9 cellular contexts compared by ENCODE assay signal in the genomic region with DNA sequence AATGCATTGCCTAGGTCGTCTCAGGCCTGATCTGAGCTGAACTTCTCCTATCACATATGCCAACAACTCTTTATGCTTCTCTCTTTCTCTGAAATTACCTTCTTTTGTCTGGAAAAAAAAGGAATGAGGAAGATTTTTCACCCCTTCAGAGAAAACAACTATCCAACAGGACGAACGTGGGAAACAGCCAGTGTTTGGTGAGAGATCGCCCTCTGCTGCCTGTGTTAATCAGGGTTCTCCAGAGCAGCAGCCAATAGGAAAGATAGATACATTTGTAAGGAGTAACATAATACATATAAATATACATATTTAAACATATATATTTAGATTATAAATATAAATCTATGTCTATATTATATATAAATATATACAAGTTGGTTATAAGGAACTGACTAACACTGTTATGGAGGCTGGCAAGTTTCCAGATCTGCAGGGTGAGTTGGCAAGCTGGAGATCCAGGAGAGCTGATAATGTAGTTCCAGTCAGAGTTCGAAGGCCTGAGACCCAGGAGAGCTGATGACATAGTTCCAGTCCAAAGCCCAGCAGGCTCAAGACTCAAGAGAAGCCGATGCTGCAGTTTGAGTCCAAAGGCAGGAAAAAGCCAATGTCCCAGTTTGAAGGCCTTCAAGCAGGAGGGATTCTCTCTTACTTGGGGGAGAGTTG. TPM values are rescaled to one million over a fixed set of nuclear protein-coding genes. Genes with fewer than 3 reads are reported as not detected.
DNase-seq lines count a peak whose midpoint lies in the region; ATAC-seq, FAIRE-seq and TF ChIP-seq lines count a peak whose summit lies in the region.
"Had no signal": no experiment of that assay in that cellular context is flagged by ENCODE, and none has a peak within 500 bp of the region (broad histone marks: within the 10 kb centered on the region; RNA-seq: fewer than 3 reads in every experiment).

No MANE protein-coding gene starts in this region.

- H3K4me3 ChIP-seq in H1 (ENCODE audit: extremely low read depth in 1 of 4, insufficient read depth in 2 of 4, low read depth in 3 of 4, low read length in 4 of 4) (no peak overlapping the region), pancreas (no peak overlapping the region)

- peak overlapping the region in 1 of 2 experiments; percentile 33; a peak in 2 of 4 replicates for H3K4me2 ChIP-seq in H1 (ENCODE audit: insufficient read depth in 1 of 2, low read depth in 2 of 2, low read length in 2 of 2)

- peak; percentile 71 to 75 for TF ChIP-seq RAD21 in H1 (IDR thresholded peaks at IDR 0.05 in 1 of 2, conservative IDR thresholded peaks at IDR 0.05 in 1 of 2; ENCODE audit: low read depth in 2 of 2, low read length in 2 of 2)

- no peak overlapping the region for H3K4ac ChIP-seq in H1 (replicated peaks; ENCODE audit: insufficient read length, low read depth, low read length)

- CTCF ChIA-PET in H1 (lab: Charles Lee; ENCODE audit: partially characterized antibody), result interaction anchor here (1.0 to 2.4 kb wide), 13 partner anchors 10 to 1105 kb away, joined by 3 to 19 read pairs (median 4); no protein-coding TSS in a partner anchor

- H3K36me3 Mint-ChIP-seq in stimulated activated memory B cell treated with anti-CD40 and anti-IgM and Interleukin-4, amounts not matched to agents 10 μg/mL and 1 μg/mL and 100 μg/mL, for 72 hours, result no peaks in the 10 kb centered on the region
- no peaks in the 10 kb centered on the region for H3K36me3 Mint-ChIP-seq in T-helper 2 cell treated with Interferon-gamma antibody and Interleukin-4, amounts not matched to agents 5 μg/mL and 100 μg/mL, for 36 hours (ENCODE audit: low read depth)
- H3K36me3 Mint-ChIP-seq: activated naive CD8-positive, alpha-beta T cell treated with anti-CD3 and anti-CD28 coated beads, Interleukin-2, amount 10 ng/mL, durations not matched to agents 7 days and 5 days had no signal

- ATAC-seq in Right ventricle myocardium superior (ENCODE audit: poor library complexity) (peak; percentile 56), left ventricle myocardium superior (no peak), pancreas (peak in 3 of 4 donors; percentile 69 to 73 (median 72))
- no peak for ATAC-seq in stimulated activated memory B cell treated with anti-CD40 and anti-IgM and Interleukin-4, amounts not matched to agents 10 μg/mL and 1 μg/mL and 100 μg/mL, for 72 hours

- H3K4me1 ChIP-seq in H1 (replicated peaks in 1 of 4; ENCODE audit: control insufficient read depth in 3 of 4, insufficient read depth in 4 of 4, low read length in 3 of 4), result no peaks in the 10 kb centered on the region
- no peaks in the 10 kb centered on the region for H3K4me1 ChIP-seq in pancreas

- no peak overlapping the region for H3K9ac ChIP-seq in H1 (replicated peaks in 1 of 4; ENCODE audit: extremely low read depth in 1 of 4, low read depth in 3 of 4, low read length in 3 of 4)

- H4K5ac ChIP-seq in H1 (ENCODE audit: insufficient read length, low read depth, low read length), result no peak overlapping the region

- no peak overlapping the region for H2BK12ac ChIP-seq in H1 (ENCODE audit: low read depth, low read length)

- H3K9me3 ChIP-seq in H1 (ENCODE audit: insufficient read depth in 2 of 2, low read depth in 1 of 2, low read length in 1 of 2) (no peaks in the 10 kb centered on the region), pancreas (no peaks in the 10 kb centered on the region)

- no peak overlapping the region for H2BK20ac ChIP-seq in H1 (ENCODE audit: low read length)

- H3K27ac Mint-ChIP-seq in stimulated activated memory B cell treated with anti-CD40 and anti-IgM and Interleukin-4, amounts not matched to agents 10 μg/mL and 1 μg/mL and 100 μg/mL, for 72 hours, result no peak overlapping the region
- H3K27ac Mint-ChIP-seq in T-helper 2 cell treated with Interferon-gamma antibody and Interleukin-4, amounts not matched to agents 5 μg/mL and 100 μg/mL, for 36 hours, result no peak overlapping the region
- H3K27ac Mint-ChIP-seq: activated naive CD8-positive, alpha-beta T cell treated with anti-CD3 and anti-CD28 coated beads, Interleukin-2, amount 10 ng/mL, durations not matched to agents 7 days and 5 days had no signal

- no peak overlapping the region for H3K23ac ChIP-seq in H1 (ENCODE audit: insufficient read length)

- peak overlapping the region; percentile 84; the same call in 1 of the 2 replicates for H2AFZ ChIP-seq in H1 (ENCODE audit: low read length)

- H3K27me3 ChIP-seq in H1 (replicated peaks in 1 of 4; ENCODE audit: control insufficient read depth in 3 of 4, extremely low read depth in 1 of 4, insufficient read depth in 3 of 4, low read length in 3 of 4), result no peaks in the 10 kb centered on the region; a peak in 1 of 7 replicates
- H3K27me3 ChIP-seq in pancreas, result peaks cover 0 to 11% (median 0%) of the 10 kb centered on the region in 4 donors

- 34% methylated on average over 6 of the region's 6 CpGs; no CpG with 5 or more reads in 1 of the 2 experiments for WGBS in H1 (ENCODE audit: extremely low coverage in 1 of 2, insufficient coverage in 1 of 2, insufficient read length in 1 of 2, insufficient replicate concordance in 2 of 2, low coverage in 1 of 2, low lambda C conversion rate in 2 of 2, missing lambda C conversion rate in 1 of 2), 2 experiments
- WGBS in pancreas, 2 donors, result 27 to 35% methylated on average over 6 of the region's 6 CpGs

- FAIRE-seq in H1 (lab: Jason Lieb, UNC) (peak; percentile 62), pancreas (lab: Jason Lieb, UNC) (peak; percentile 75)

- no peak overlapping the region for H3K18ac ChIP-seq in H1 (ENCODE audit: extremely low read depth, low read length)

- H4K91ac ChIP-seq in H1 (replicated peaks; ENCODE audit: insufficient read length, low read length), result no peak overlapping the region

- H3K36me3 ChIP-seq in H1 (ENCODE audit: control insufficient read depth in 2 of 4, insufficient read depth in 4 of 4, low read length in 3 of 4), result no peaks in the 10 kb centered on the region
- H3K36me3 ChIP-seq in pancreas, result no peaks in the 10 kb centered on the region

- H3K23me2 ChIP-seq in H1 (ENCODE audit: low read depth, low read length), result no peaks in the 10 kb centered on the region

- TF ChIP-seq EP300 in H1 (IDR thresholded peaks at IDR 0.05; ENCODE audit: borderline replicate concordance in 1 of 2, low read depth in 2 of 2, low read length in 2 of 2), result no peak

- no peaks in the 10 kb centered on the region for H4K20me1 ChIP-seq in H1 (replicated peaks in 1 of 2; ENCODE audit: control insufficient read depth in 1 of 2, insufficient read depth in 2 of 2, low read length in 2 of 2)

- no peak overlapping the region for H4K8ac ChIP-seq in H1 (ENCODE audit: extremely low read depth, insufficient read depth, low read length)

- DNase-seq in Right ventricle myocardium superior, result no peak
- DNase-seq in left ventricle myocardium superior, result no peak
- peak; percentile 31 for DNase-seq in NCI-H82 (lab: John Stamatoyannopoulos, UW)
- no peak for DNase-seq in H1 (ENCODE audit: low read depth in 1 of 2, low spot score in 2 of 2)
- DNase-seq in pancreas, result peak in 2 of 6 donors; percentile 2 to 21
- no peak for DNase-seq in NCI-H2196 treated with DMSO at 0.1 percent for 48 hours (lab: John Stamatoyannopoulos, UW; ENCODE audit: unreplicated experiment)
- DNase-seq in T-helper 2 cell treated with Interferon-gamma antibody and Interleukin-4, amounts not matched to agents 5 μg/mL and 100 μg/mL, for 36 hours (ENCODE audit: low spot score), result no peak
- DNase-seq: activated naive CD8-positive, alpha-beta T cell treated with anti-CD3 and anti-CD28 coated beads, Interleukin-2, amount 10 ng/mL, durations not matched to agents 7 days and 5 days had no signal

- TF ChIP-seq CTCF in H1 (IDR thresholded peaks at IDR 0.05; ENCODE audit: control extremely low read depth in 1 of 3, insufficient read depth in 1 of 3, low read depth in 1 of 3, low read length in 3 of 3), result peak; percentile 25 to 58 (median 48)
- TF ChIP-seq CTCF in pancreas (IDR thresholded peaks at IDR 0.05), result peak in 2 of 4 donors; percentile 8 to 17

- no peak overlapping the region for H2BK15ac ChIP-seq in H1 (ENCODE audit: low read length)

- no peak overlapping the region for H2BK5ac ChIP-seq in H1 (ENCODE audit: low read depth, low read length)

- H2AK5ac ChIP-seq in H1 (ENCODE audit: low read depth, low read length), result no peak overlapping the region

- H3K4me3 Mint-ChIP-seq in stimulated activated memory B cell treated with anti-CD40 and anti-IgM and Interleukin-4, amounts not matched to agents 10 μg/mL and 1 μg/mL and 100 μg/mL, for 72 hours, result no peak overlapping the region
- H3K4me3 Mint-ChIP-seq in T-helper 2 cell treated with Interferon-gamma antibody and Interleukin-4, amounts not matched to agents 5 μg/mL and 100 μg/mL, for 36 hours, result no peak overlapping the region
- H3K4me3 Mint-ChIP-seq: activated naive CD8-positive, alpha-beta T cell treated with anti-CD3 and anti-CD28 coated beads, Interleukin-2, amount 10 ng/mL, durations not matched to agents 7 days and 5 days had no signal

- POLR2A ChIA-PET in H1 (lab: Charles Lee; ENCODE audit: partially characterized antibody), result no interaction called here

- H3K79me2 ChIP-seq in H1 (ENCODE audit: control insufficient read depth in 1 of 2, insufficient read depth in 2 of 2, low read length in 2 of 2), result no peaks in the 10 kb centered on the region

- H3K27ac ChIP-seq in H1 (ENCODE audit: low read depth, low read length) (no peak overlapping the region), pancreas (no peak overlapping the region)

- H3K9me3 Mint-ChIP-seq in stimulated activated memory B cell treated with anti-CD40 and anti-IgM and Interleukin-4, amounts not matched to agents 10 μg/mL and 1 μg/mL and 100 μg/mL, for 72 hours, result no peaks in the 10 kb centered on the region
- no peaks in the 10 kb centered on the region for H3K9me3 Mint-ChIP-seq in T-helper 2 cell treated with Interferon-gamma antibody and Interleukin-4, amounts not matched to agents 5 μg/mL and 100 μg/mL, for 36 hours
- H3K9me3 Mint-ChIP-seq: activated naive CD8-positive, alpha-beta T cell treated with anti-CD3 and anti-CD28 coated beads, Interleukin-2, amount 10 ng/mL, durations not matched to agents 7 days and 5 days had no signal

- intact Hi-C loops in Right ventricle myocardium superior (cut with DNase I) (loop anchor here (5.0 kb wide), 1 partner anchor 175 kb away; no protein-coding TSS in a partner anchor), left ventricle myocardium superior (cut with micrococcal nuclease) (no loop called here), pancreas (cut with DNase I) (loop anchor here in 1 of 3 donors (10.0 kb wide), 1 partner anchor 1062 kb away; no protein-coding TSS in a partner anchor)

- no peak overlapping the region for H2BK120ac ChIP-seq in H1 (replicated peaks; ENCODE audit: low read depth, low read length)

- peaks cover 14% of the 10 kb centered on the region for H3K27me3 Mint-ChIP-seq in stimulated activated memory B cell treated with anti-CD40 and anti-IgM and Interleukin-4, amounts not matched to agents 10 μg/mL and 1 μg/mL and 100 μg/mL, for 72 hours
- peaks cover 6% of the 10 kb centered on the region for H3K27me3 Mint-ChIP-seq in T-helper 2 cell treated with Interferon-gamma antibody and Interleukin-4, amounts not matched to agents 5 μg/mL and 100 μg/mL, for 36 hours (ENCODE audit: low read depth)

- no peak overlapping the region for H3K56ac ChIP-seq in H1 (replicated peaks; ENCODE audit: insufficient read length, low read depth, low read length)

- no peak overlapping the region for H3K14ac ChIP-seq in H1 (ENCODE audit: insufficient read length)

- TF ChIP-seq POLR2A in H1 (IDR thresholded peaks at IDR 0.05; ENCODE audit: control extremely low read depth in 1 of 2, low read depth in 2 of 2, low read length in 2 of 2), result no peak

- H3K79me1 ChIP-seq in H1 (ENCODE audit: low read depth, low read length), result no peaks in the 10 kb centered on the region

- H3K4me1 Mint-ChIP-seq in stimulated activated memory B cell treated with anti-CD40 and anti-IgM and Interleukin-4, amounts not matched to agents 10 μg/mL and 1 μg/mL and 100 μg/mL, for 72 hours, result no peaks in the 10 kb centered on the region
- peaks cover 13% of the 10 kb centered on the region for H3K4me1 Mint-ChIP-seq in T-helper 2 cell treated with Interferon-gamma antibody and Interleukin-4, amounts not matched to agents 5 μg/mL and 100 μg/mL, for 36 hours (ENCODE audit: low read depth)

RNA-seq across cellular contexts. Expression of gene CETN2, which starts 13.3 kb away (rescaled TPM):
- total RNA-seq in Right ventricle myocardium superior (24.5 TPM), left ventricle myocardium superior (27.9 TPM), pancreas (10 to 100 TPM in 3 of 6 donors, 1 to 10 TPM in 3; 6.6 to 16.7 (median 10.1) TPM)
- 24.2 and 24.3 TPM in 2 replicates for total RNA-seq in H1 (2021; fragmentation: NEBNext Ultra II Directional; extraction: Animal tissue kit (Norgen Biotek cat#: 25700))
- polyA plus RNA-seq in H1 (2011; rRNA removed) (7.6 and 13.1 TPM in 2 replicates), pancreas (10 to 100 TPM; 19.4 to 31.4 TPM)
- 15.3 TPM for polyA plus RNA-seq in H1 (2011; cell fraction: cytosol; rRNA removed)
- 3.8 TPM for polyA plus RNA-seq in H1 (2011; cell fraction: nucleus; rRNA removed)
- polyA plus RNA-seq in H1 (2012, experiment 1 of 2), result 23.0 to 48.3 TPM (median 25.8 TPM) in 4 replicates
- 7.5 TPM for polyA plus RNA-seq in H1 (2012, experiment 2 of 2)
- 41.5 TPM for polyA plus RNA-seq in H1 (2013, experiment 1 of 2)
- polyA plus RNA-seq in H1 (2013, experiment 2 of 2), result 42.1 TPM
- 5.1 and 5.9 TPM in 2 replicates for polyA minus RNA-seq in H1 (2011; rRNA and poly(A)+ RNA removed)
- polyA minus RNA-seq in H1 (2011; cell fraction: cytosol; rRNA and poly(A)+ RNA removed), result 2.6 TPM
- polyA minus RNA-seq in H1 (2011; cell fraction: nucleus; rRNA and poly(A)+ RNA removed), result 3.4 TPM

RNA-seq across cellular contexts. Expression of gene NSDHL, which starts 13.7 kb away (rescaled TPM):
- total RNA-seq in Right ventricle myocardium superior, result 19.0 TPM
- 26.7 TPM for total RNA-seq in left ventricle myocardium superior
- total RNA-seq in H1 (2021; fragmentation: NEBNext Ultra II Directional; extraction: Animal tissue kit (Norgen Biotek cat#: 25700)), result 30.5 and 31.5 TPM in 2 replicates
- 26.8 and 34.6 TPM in 2 replicates for polyA plus RNA-seq in H1 (2011; rRNA removed)
- 29.7 TPM for polyA plus RNA-seq in H1 (2011; cell fraction: cytosol; rRNA removed)
- polyA plus RNA-seq in H1 (2011; cell fraction: nucleus; rRNA removed), result 28.2 TPM
- polyA plus RNA-seq in H1 (2012, experiment 1 of 2), result 33.3 to 45.9 TPM (median 38.1 TPM) in 4 replicates
- polyA plus RNA-seq in H1 (2012, experiment 2 of 2), result 26.8 TPM
- 39.1 TPM for polyA plus RNA-seq in H1 (2013, experiment 1 of 2)
- 42.8 TPM for polyA plus RNA-seq in H1 (2013, experiment 2 of 2)
- polyA minus RNA-seq in H1 (2011; rRNA and poly(A)+ RNA removed), result 21.8 and 28.0 TPM in 2 replicates
- polyA minus RNA-seq in H1 (2011; cell fraction: cytosol; rRNA and poly(A)+ RNA removed), result 10.9 TPM
- polyA minus RNA-seq in H1 (2011; cell fraction: nucleus; rRNA and poly(A)+ RNA removed), result 9.8 TPM
- 1 to 10 TPM; 5.0 to 7.6 (median 6.4) TPM for total RNA-seq in pancreas
- 1 to 10 TPM; 4.6 to 8.3 TPM for polyA plus RNA-seq in pancreas

RNA-seq across cellular contexts. Expression of gene MAGEA6, which starts 47.7 kb away (rescaled TPM):
- total RNA-seq in Right ventricle myocardium superior (not detected), left ventricle myocardium superior (not detected), pancreas (not detected)
- total RNA-seq in H1 (2021; fragmentation: NEBNext Ultra II Directional; extraction: Animal tissue kit (Norgen Biotek cat#: 25700)), result not detected in 2 replicates
- polyA plus RNA-seq in H1 (2011; rRNA removed) (0.08 and 0.17 TPM in 2 replicates), pancreas (not detected)
- 0.13 TPM for polyA plus RNA-seq in H1 (2011; cell fraction: cytosol; rRNA removed)
- 0.06 TPM for polyA plus RNA-seq in H1 (2011; cell fraction: nucleus; rRNA removed)
- not detected in 4 replicates for polyA plus RNA-seq in H1 (2012, experiment 1 of 2)
- polyA plus RNA-seq in H1 (2012, experiment 2 of 2), result not detected
- not detected for polyA plus RNA-seq in H1 (2013, experiment 1 of 2)
- not detected for polyA plus RNA-seq in H1 (2013, experiment 2 of 2)
- polyA minus RNA-seq in H1 (2011; rRNA and poly(A)+ RNA removed), result 0.27 TPM in 1 of 2 replicates, not detected in the other
- polyA minus RNA-seq in H1 (2011; cell fraction: cytosol; rRNA and poly(A)+ RNA removed), result not detected
- not detected for polyA minus RNA-seq in H1 (2011; cell fraction: nucleus; rRNA and poly(A)+ RNA removed)
- total RNA-seq: activated naive CD8-positive, alpha-beta T cell treated with anti-CD3 and anti-CD28 coated beads, Interleukin-2, amount 10 ng/mL, durations not matched to agents 7 days and 5 days had no signal

RNA-seq across cellular contexts. Expression of gene CSAG3, which starts 58.2 kb away (rescaled TPM):
- total RNA-seq in Right ventricle myocardium superior, result not detected
- not detected for total RNA-seq in left ventricle myocardium superior
- total RNA-seq in H1 (2021; fragmentation: NEBNext Ultra II Directional; extraction: Animal tissue kit (Norgen Biotek cat#: 25700)), result not detected in 2 replicates
- 0.12 and 0.20 TPM in 2 replicates for polyA plus RNA-seq in H1 (2011; rRNA removed)
- 0.36 TPM for polyA plus RNA-seq in H1 (2011; cell fraction: cytosol; rRNA removed)
- 0.93 TPM for polyA plus RNA-seq in H1 (2011; cell fraction: nucleus; rRNA removed)
- 0.27 to 0.51 TPM (median 0.44 TPM) in 3 of 4 replicates, not detected in the other for polyA plus RNA-seq in H1 (2012, experiment 1 of 2)
- 0.62 TPM for polyA plus RNA-seq in H1 (2012, experiment 2 of 2)
- not detected for polyA plus RNA-seq in H1 (2013, experiment 1 of 2)
- polyA plus RNA-seq in H1 (2013, experiment 2 of 2), result not detected
- polyA minus RNA-seq in H1 (2011; rRNA and poly(A)+ RNA removed), result not detected in 2 replicates
- polyA minus RNA-seq in H1 (2011; cell fraction: cytosol; rRNA and poly(A)+ RNA removed), result not detected
- not detected for polyA minus RNA-seq in H1 (2011; cell fraction: nucleus; rRNA and poly(A)+ RNA removed)
- not detected for total RNA-seq in pancreas
- polyA plus RNA-seq in pancreas, result not detected
- total RNA-seq: activated naive CD8-positive, alpha-beta T cell treated with anti-CD3 and anti-CD28 coated beads, Interleukin-2, amount 10 ng/mL, durations not matched to agents 7 days and 5 days had no signal

Comparison
In these comparisons a context has a peak if more than half of its experiments do, and no peak if none do; other contexts are left out.
1. ATAC-seq: peak in Right ventricle myocardium superior (single experiment) and pancreas (3 of 4); none in left ventricle myocardium superior (single experiment) and stimulated activated memory B cell treated with anti-CD40 and anti-IgM and Interleukin-4, amounts not matched to agents 10 μg/mL and 1 μg/mL and 100 μg/mL, for 72 hours (single experiment).